In the genomic region with DNA sequence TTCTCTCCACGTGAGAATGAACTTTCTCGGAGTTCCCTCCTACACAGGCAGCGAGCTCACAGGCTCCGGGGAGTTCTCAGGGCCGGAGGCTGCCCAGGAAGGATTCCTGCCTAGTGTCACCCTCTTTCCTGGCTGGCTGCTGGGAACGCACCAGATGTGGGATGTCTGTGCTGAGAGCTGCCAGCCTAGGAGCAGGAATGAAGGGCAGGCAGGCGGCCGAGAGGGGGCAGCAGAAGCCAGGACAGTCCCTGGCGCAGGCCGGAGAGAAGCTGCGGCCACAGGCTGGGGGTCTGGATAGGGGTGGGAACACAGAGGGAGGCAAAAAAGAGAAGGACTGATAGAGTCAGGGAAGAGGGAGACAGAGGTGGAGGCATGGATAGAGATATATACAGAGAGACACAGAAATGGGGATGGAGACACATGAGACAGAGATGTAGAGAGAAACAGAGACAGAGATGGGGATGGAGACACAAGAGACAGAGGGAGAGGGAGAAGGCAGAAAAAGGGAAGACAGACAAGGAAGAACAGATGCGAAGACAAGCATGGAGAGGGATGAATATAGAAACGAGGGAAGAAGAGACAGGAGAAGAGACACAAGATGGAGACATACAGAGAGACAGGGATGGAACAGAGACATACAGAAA, we compare ENCODE assay signal across 8 cellular contexts. TPM values are rescaled to one million over a fixed set of nuclear protein-coding genes. Genes with fewer than 3 reads are reported as not detected.
DNase-seq lines count a peak whose midpoint lies in the region; ATAC-seq, FAIRE-seq and TF ChIP-seq lines count a peak whose summit lies in the region.

No MANE protein-coding gene starts in this region.

- DNase-seq in DMS114 treated with DMSO at 0.1 percent for 48 hours (lab: John Stamatoyannopoulos, UW; ENCODE audit: unreplicated experiment) (peak; percentile 47), HTR-8/SVneo (ENCODE audit: insufficient read length, low spot score) (peak; percentile 53), SK-N-DZ (ENCODE audit: low spot score) (peak; percentile 87), cardiac fibroblast (ENCODE audit: low read depth in 2 of 2) (peak; percentile 61 to 78), islet precursor cell (peak; percentile 89)
- DNase-seq in stimulated activated CD4-positive, alpha-beta T cell treated with anti-CD3 and anti-CD28 coated beads, Interleukin-2, amount 100 ng/mL, for 48 hours, result peak; percentile 17 to 30

- H3K4me3 ChIP-seq in cardiac fibroblast (replicated peaks in 1 of 2; ENCODE audit: low read depth in 2 of 2, low read length in 2 of 2), result no peak overlapping the region

- peak; percentile 97 for TF ChIP-seq CTCF in cardiac fibroblast (IDR thresholded peaks at IDR 0.05; ENCODE audit: low read depth, low read length)

- ATAC-seq in GM21515 (IDR thresholded peaks at IDR 0.05; ENCODE audit: unreplicated experiment), result no peak
- no peak for ATAC-seq in GM19324 (IDR thresholded peaks at IDR 0.05; ENCODE audit: low FRiP score, unreplicated experiment)

- FAIRE-seq in HTR-8/SVneo (lab: Jason Lieb, UNC), result no peak

RNA-seq across cellular contexts. Expression of a gene that starts 25.3 kb away (rescaled TPM):
- polyA plus RNA-seq in SK-N-DZ (2014; cell fraction: cytosol; rRNA removed), result 50.2 and 61.0 TPM in 2 replicates
- 21.5 and 35.3 TPM in 2 replicates for polyA plus RNA-seq in SK-N-DZ (2014; cell fraction: nucleus; rRNA removed)

RNA-seq across cellular contexts. Expression of a gene that starts 41.4 kb away (rescaled TPM):
- 85.6 and 98.3 TPM in 2 replicates for polyA plus RNA-seq in SK-N-DZ (2014; cell fraction: cytosol; rRNA removed)
- 45.4 and 60.6 TPM in 2 replicates for polyA plus RNA-seq in SK-N-DZ (2014; cell fraction: nucleus; rRNA removed)

Comparison
In these comparisons a context has a peak if more than half of its experiments do, and no peak if none do; other contexts are left out.
1. DNase-seq: peak in every context shown above with its lines; median percentile 89 in islet precursor cell; 87 in SK-N-DZ; 70 in cardiac fibroblast; 53 in HTR-8/SVneo; 47 in DMS114 treated with DMSO at 0.1 percent for 48 hours; 24 in stimulated activated CD4-positive, alpha-beta T cell treated with anti-CD3 and anti-CD28 coated beads, Interleukin-2, amount 100 ng/mL, for 48 hours.